In the genomic region with DNA sequence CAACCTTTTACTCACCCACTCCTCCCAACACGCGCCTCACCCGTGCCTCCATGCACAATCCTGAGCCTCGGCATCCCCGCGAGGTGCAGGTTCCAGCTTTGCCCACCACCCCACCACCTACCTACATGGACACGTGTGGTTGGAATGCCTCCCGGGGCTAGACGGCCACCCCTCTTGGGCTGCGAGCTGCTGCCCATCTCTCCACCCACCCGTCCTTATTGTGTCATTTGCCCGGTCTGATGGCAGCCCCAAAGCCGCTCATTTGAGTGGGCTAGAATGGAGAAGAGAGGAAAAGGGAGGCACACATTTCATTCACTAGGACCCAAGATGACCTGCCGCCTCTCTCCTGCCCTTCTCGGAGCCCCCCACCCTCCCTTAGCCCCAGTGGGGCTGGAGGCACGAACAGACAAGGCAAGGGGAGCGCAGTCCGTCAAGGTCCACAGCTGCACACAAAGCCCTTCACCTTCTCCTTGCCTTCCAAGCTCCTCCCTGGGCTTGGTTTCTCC, we compare ENCODE assay signal across 8 cellular contexts. TPM values are rescaled to one million over a fixed set of nuclear protein-coding genes. Genes with fewer than 3 reads are reported as not detected.
A peak's percentile ranks its signal among the peaks of the same experiment; 100 is the strongest.
DNase-seq lines count a peak whose midpoint lies in the region; ATAC-seq, FAIRE-seq and TF ChIP-seq lines count a peak whose summit lies in the region.

No MANE protein-coding gene starts in this region.

- TF ChIP-seq EP300 in A549 (IDR thresholded peaks at IDR 0.05) (no peak), suprapubic skin (IDR thresholded peaks at IDR 0.05) (no peak)

- no peaks in the 10 kb centered on the region for H3K9me3 ChIP-seq in A549
- no peaks in the 10 kb centered on the region for H3K9me3 ChIP-seq in HAP-1
- H3K9me3 ChIP-seq in kidney (ENCODE audit: control insufficient read depth in 1 of 2, low read length in 2 of 2), result no peaks in the 10 kb centered on the region
- no peaks in the 10 kb centered on the region for H3K9me3 ChIP-seq in suprapubic skin

- WGBS in A549 (ENCODE audit: missing lambda C conversion rate), result 24% methylated on average over 11 of the region's 18 CpGs
- WGBS in suprapubic skin, result 4% methylated on average over 18 of the region's 18 CpGs

- H3K36me3 ChIP-seq in HAP-1 (replicated peaks) (no peaks in the 10 kb centered on the region), kidney (ENCODE audit: control insufficient read depth in 1 of 2, insufficient read depth in 2 of 2, low read length in 2 of 2) (no peaks in the 10 kb centered on the region), suprapubic skin (no peaks in the 10 kb centered on the region)

- TF ChIP-seq CTCF in A549 (IDR thresholded peaks at IDR 0.05), result no peak
- no peak for TF ChIP-seq CTCF in kidney (IDR thresholded peaks at IDR 0.05; ENCODE audit: borderline replicate concordance, extremely low read depth, insufficient read depth)
- no peak for TF ChIP-seq CTCF in suprapubic skin (IDR thresholded peaks at IDR 0.05)

- TF ChIP-seq RAD21 in A549 (conservative IDR thresholded peaks at IDR 0.05 in 1 of 2, IDR thresholded peaks at IDR 0.05 in 1 of 2), result no peak

- POLR2A ChIA-PET in A549 (lab: Yijun Ruan, JAX), result interaction anchor here (1.7 kb wide), 1 partner anchor 13 kb away, joined by 9 read pairs; no protein-coding TSS in a partner anchor

- FAIRE-seq in A549 (lab: Jason Lieb, UNC) (no peak), kidney (lab: Jason Lieb, UNC) (no peak)

- TF ChIP-seq POLR2A in A549 (IDR thresholded peaks at IDR 0.05; ENCODE audit: low read length), result no peak
- TF ChIP-seq POLR2A in suprapubic skin (IDR thresholded peaks at IDR 0.05), result no peak

- H3K9ac ChIP-seq in kidney (ENCODE audit: low read length in 2 of 2), result peak overlapping the region; percentile 79 to 99

- ATAC-seq in A549, result peak in 1 of 2 experiments; percentile 9; a peak in 3 of 6 replicates
- ATAC-seq in HG02884 (IDR thresholded peaks at IDR 0.05; ENCODE audit: unreplicated experiment), result no peak

- CTCF ChIA-PET in A549 (lab: Yijun Ruan, JAX), result interaction anchor here (1.0 to 6.1 kb wide), 4 partner anchors 12 to 33 kb away, joined by 3 to 36 read pairs (median 9); no protein-coding TSS in a partner anchor

- H3K4me2 ChIP-seq in A549, result peak overlapping the region; percentile 98

- in situ Hi-C loops in HAP-1 (cut with MboI; ENCODE audit: low sequenced_read_pairs), result no loop called here

- H3K4me1 ChIP-seq in A549 (peaks cover 22% of the 10 kb centered on the region; the same call in 2 of the 3 replicates), HAP-1 (peaks cover 29% of the 10 kb centered on the region), kidney (ENCODE audit: control insufficient read depth in 1 of 2, insufficient read depth in 1 of 2, low read depth in 1 of 2, low read length in 2 of 2) (peaks cover 11 to 23% of the 10 kb centered on the region in 2 donors), suprapubic skin (peaks cover 21% of the 10 kb centered on the region)

- intact Hi-C loops in kidney (cut with DNase I), result no loop called here

- peak overlapping the region; percentile 94 for H3K4me3 ChIP-seq in A549
- peak overlapping the region; percentile 84 for H3K4me3 ChIP-seq in HAP-1
- H3K4me3 ChIP-seq in kidney (ENCODE audit: low read length in 2 of 2), result peak overlapping the region; percentile 84 to 94
- peak overlapping the region; percentile 61 for H3K4me3 ChIP-seq in suprapubic skin

- DNase-seq in A549 (ENCODE audit: low read depth in 1 of 2, low spot score in 1 of 2), result no peak
- peak in 1 of 2 experiments; percentile 30 for DNase-seq in HAP-1 (ENCODE audit: low spot score in 2 of 2)
- peak; percentile 76 for DNase-seq in kidney
- DNase-seq in suprapubic skin (ENCODE audit: low spot score in 2 of 2), result peak in 1 of 2 donors; percentile 68
- no peak for DNase-seq in NCI-H2029 (lab: John Stamatoyannopoulos, UW)
- DNase-seq in epidermal melanocyte (ENCODE audit: insufficient read length, low spot score), result no peak

- H3K27ac ChIP-seq in A549, result peak overlapping the region; percentile 92 to 99
- H3K27ac ChIP-seq in angular gyrus (ENCODE audit: low read depth, low read length), result peak overlapping the region; percentile 47
- H3K27ac ChIP-seq in kidney (ENCODE audit: low read depth in 2 of 2, low read length in 2 of 2), result peak overlapping the region; percentile 83 to 93
- H3K27ac ChIP-seq in suprapubic skin, result peak overlapping the region; percentile 72

- H3K27me3 ChIP-seq in HAP-1 (ENCODE audit: low read depth) (no peaks in the 10 kb centered on the region), suprapubic skin (no peaks in the 10 kb centered on the region)

TF ChIP-seq in A549, 52 proteins besides CTCF, POLR2A, EP300 and RAD21:
- no peak for TF ChIP-seq KDM1A (IDR thresholded peaks at IDR 0.05; ENCODE audit: low read depth)
- no peak for TF ChIP-seq KDM5A (IDR thresholded peaks at IDR 0.05)
- no peak for TF ChIP-seq PHF8 (IDR thresholded peaks at IDR 0.05; ENCODE audit: borderline replicate concordance, low read depth)
- TF ChIP-seq, protein P1, sequence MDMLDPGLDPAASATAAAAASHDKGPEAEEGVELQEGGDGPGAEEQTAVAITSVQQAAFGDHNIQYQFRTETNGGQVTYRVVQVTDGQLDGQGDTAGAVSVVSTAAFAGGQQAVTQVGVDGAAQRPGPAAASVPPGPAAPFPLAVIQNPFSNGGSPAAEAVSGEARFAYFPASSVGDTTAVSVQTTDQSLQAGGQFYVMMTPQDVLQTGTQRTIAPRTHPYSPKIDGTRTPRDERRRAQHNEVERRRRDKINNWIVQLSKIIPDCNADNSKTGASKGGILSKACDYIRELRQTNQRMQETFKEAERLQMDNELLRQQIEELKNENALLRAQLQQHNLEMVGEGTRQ (IDR thresholded peaks at IDR 0.05), result no peak
- TF ChIP-seq FOXS1 (CRISPR knock-in tag; IDR thresholded peaks at IDR 0.05), result no peak
- TF ChIP-seq JUNB (IDR thresholded peaks at IDR 0.05), result no peak
- no peak for TF ChIP-seq RNF2 (IDR thresholded peaks at IDR 0.05; ENCODE audit: borderline replicate concordance, low read depth)
- no peak for TF ChIP-seq HEYL (CRISPR knock-in tag; IDR thresholded peaks at IDR 0.05)
- TF ChIP-seq, protein P2, sequence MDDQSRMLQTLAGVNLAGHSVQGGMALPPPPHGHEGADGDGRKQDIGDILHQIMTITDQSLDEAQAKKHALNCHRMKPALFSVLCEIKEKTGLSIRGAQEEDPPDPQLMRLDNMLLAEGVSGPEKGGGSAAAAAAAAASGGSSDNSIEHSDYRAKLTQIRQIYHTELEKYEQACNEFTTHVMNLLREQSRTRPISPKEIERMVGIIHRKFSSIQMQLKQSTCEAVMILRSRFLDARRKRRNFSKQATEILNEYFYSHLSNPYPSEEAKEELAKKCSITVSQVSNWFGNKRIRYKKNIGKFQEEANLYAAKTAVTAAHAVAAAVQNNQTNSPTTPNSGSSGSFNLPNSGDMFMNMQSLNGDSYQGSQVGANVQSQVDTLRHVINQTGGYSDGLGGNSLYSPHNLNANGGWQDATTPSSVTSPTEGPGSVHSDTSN (IDR thresholded peaks at IDR 0.05), result no peak
- no peak for TF ChIP-seq JUN (IDR thresholded peaks at IDR 0.05)
- no peak for TF ChIP-seq FOSL2 (IDR thresholded peaks at IDR 0.05)
- no peak for TF ChIP-seq FOSL2 (CRISPR knock-in tag; IDR thresholded peaks at IDR 0.05)
- TF ChIP-seq, protein P3, sequence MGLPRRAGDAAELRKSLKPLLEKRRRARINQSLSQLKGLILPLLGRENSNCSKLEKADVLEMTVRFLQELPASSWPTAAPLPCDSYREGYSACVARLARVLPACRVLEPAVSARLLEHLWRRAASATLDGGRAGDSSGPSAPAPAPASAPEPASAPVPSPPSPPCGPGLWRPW (IDR thresholded peaks at IDR 0.05), result no peak
- TF ChIP-seq HOXB5 (CRISPR knock-in tag; IDR thresholded peaks at IDR 0.05), result no peak
- no peak for TF ChIP-seq RCOR1 (IDR thresholded peaks at IDR 0.05; ENCODE audit: low read depth, low read length)
- no peak for TF ChIP-seq MYC (IDR thresholded peaks at IDR 0.05; ENCODE audit: borderline replicate concordance, low read length)
- no peak for TF ChIP-seq ZFP36 (IDR thresholded peaks at IDR 0.05; ENCODE audit: borderline replicate concordance, partially characterized antibody)
- no peak for TF ChIP-seq POLR2AphosphoS2 (conservative IDR thresholded peaks at IDR 0.05; ENCODE audit: low read length)
- no peak for TF ChIP-seq ZSCAN20 (CRISPR knock-in tag; IDR thresholded peaks at IDR 0.05)
- TF ChIP-seq ZNF302 (CRISPR knock-in tag; IDR thresholded peaks at IDR 0.05), result no peak
- TF ChIP-seq, protein P4, sequence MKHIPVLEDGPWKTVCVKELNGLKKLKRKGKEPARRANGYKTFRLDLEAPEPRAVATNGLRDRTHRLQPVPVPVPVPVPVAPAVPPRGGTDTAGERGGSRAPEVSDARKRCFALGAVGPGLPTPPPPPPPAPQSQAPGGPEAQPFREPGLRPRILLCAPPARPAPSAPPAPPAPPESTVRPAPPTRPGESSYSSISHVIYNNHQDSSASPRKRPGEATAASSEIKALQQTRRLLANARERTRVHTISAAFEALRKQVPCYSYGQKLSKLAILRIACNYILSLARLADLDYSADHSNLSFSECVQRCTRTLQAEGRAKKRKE (CRISPR knock-in tag; IDR thresholded peaks at IDR 0.05; ENCODE audit: low read depth), result no peak

RNA-seq across cellular contexts. Expression of a gene that starts 0.8 kb away (rescaled TPM):
- polyA plus RNA-seq in A549 (2011; rRNA removed) (2.1 and 2.6 TPM in 2 replicates), A549 (2017; fragmentation: RNase III; extraction: RNeasy Plus Mini Kit Qiagen cat#74134 plus additional on column Dnase treatment) (2.0 to 2.5 TPM (median 2.2 TPM) in 3 replicates), kidney (ENCODE audit: insufficient read depth, low read depth, low replicate concordance) (4.1 TPM)
- 0.33 and 0.53 TPM in 2 replicates for polyA plus RNA-seq in A549 (2012; cell fraction: cytosol; rRNA removed)
- 0.92 and 1.3 TPM in 2 replicates for polyA plus RNA-seq in A549 (2012; cell fraction: nucleus; rRNA removed)
- polyA minus RNA-seq in A549 (2011; rRNA and poly(A)+ RNA removed), result 2.0 and 2.2 TPM in 2 replicates
- total RNA-seq in kidney (8.3 TPM), suprapubic skin (1 to 10 TPM; 2.6 to 8.1 (median 3.7) TPM)
